18 cellular contexts compared by ENCODE assay signal in the genomic region with DNA sequence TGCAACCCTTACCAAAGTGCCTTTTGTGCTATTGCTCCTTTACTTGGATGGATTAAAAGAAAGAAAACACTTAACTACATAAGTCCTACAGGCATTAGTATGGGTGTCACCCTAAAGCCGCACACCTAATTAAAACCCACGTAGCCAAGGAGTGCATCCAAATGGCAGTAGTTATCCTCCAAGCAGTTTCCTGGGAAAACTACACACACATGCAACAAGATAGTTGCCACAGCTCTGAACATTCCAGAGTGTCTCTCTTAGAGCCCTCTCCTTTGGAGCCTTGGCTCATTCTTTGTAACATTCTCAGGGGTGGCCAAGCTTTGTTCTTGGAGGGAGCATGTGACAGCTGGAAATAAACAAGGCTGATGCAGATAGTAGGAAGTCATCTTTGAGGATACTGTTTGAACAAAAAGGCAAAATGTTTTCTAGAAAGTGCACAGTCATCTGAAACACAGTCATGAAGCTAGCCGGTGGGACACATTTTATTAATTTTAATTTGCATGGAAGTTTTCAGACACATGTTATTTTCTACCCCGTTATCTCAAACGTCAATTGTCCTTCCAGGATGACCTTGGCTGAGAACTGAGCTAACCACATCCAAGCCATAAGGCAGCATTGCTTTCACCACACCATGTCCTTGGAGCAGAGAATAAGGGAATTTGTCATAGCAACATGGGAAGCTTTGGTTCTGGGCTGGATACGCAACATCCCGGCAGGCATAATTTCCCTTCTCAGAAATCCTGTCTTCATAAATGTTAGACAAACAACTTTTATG. TPM values are rescaled to one million over a fixed set of nuclear protein-coding genes. Genes with fewer than 3 reads are reported as not detected.
A peak's percentile ranks its signal among the peaks of the same experiment; 100 is the strongest.
DNase-seq lines count a peak whose midpoint lies in the region; ATAC-seq and TF ChIP-seq lines count a peak whose summit lies in the region.
"Had no signal": no experiment of that assay in that cellular context is flagged by ENCODE, and none has a peak within 500 bp of the region (broad histone marks: within the 10 kb centered on the region; RNA-seq: fewer than 3 reads in every experiment).

No MANE protein-coding gene starts in this region.

- H3K4me3 ChIP-seq in ACC112 (ENCODE audit: low read depth, low read length): no peak overlapping the region
- H3K4me3 ChIP-seq in right atrium auricular region: no peak overlapping the region
- H3K4me3 ChIP-seq in ovary: no peak overlapping the region

- H3K4me1 ChIP-seq in ACC112 (ENCODE audit: control insufficient read depth, insufficient read depth, low read length, unreplicated experiment) (peaks cover 36% of the 10 kb centered on the region), right atrium auricular region (peaks cover 0 to 15% of the 10 kb centered on the region in 2 donors), ovary (ENCODE audit: insufficient read depth) (peaks cover 2% of the 10 kb centered on the region)
- H3K4me1 ChIP-seq: Caco-2 had no signal

- intact Hi-C loops in ovary (cut with DNase I): no loop called here

- DNase-seq in amniotic epithelial cell (ENCODE audit: low read depth) (peak; percentile 95), right atrium auricular region (ENCODE audit: low spot score) (peak; percentile 70), ovary (peak in 3 of 5 donors; percentile 16 to 66 (median 25)), DMS 273 (lab: John Stamatoyannopoulos, UW; ENCODE audit: unreplicated experiment) (no peak), NCI-H2081 treated with DMSO at 0.1 percent for 48 hours (lab: John Stamatoyannopoulos, UW) (no peak), NCI-H2107 (lab: John Stamatoyannopoulos, UW) (no peak)
- DNase-seq: activated CD4-positive, alpha-beta T cell treated with anti-CD3 and anti-CD28 coated beads, Interleukin-2, amount 10 ng/mL, durations not matched to agents 24 days and 14 days; activated T-cell treated with anti-CD3 and anti-CD28 coated beads, Interleukin-2, amount 50 U/mL, for 4 hours; amygdala; Caco-2; dermis blood vessel endothelial cell; posterior cingulate gyrus; SHP77; stimulated activated CD4-positive, alpha-beta T cell treated with anti-CD3 and anti-CD28 coated beads, Interleukin-1b, Interleukin-23, amount 100 ng/mL, for 48 hours; T-helper 9 cell had no signal

- H3K27ac ChIP-seq in ACC112 (ENCODE audit: low read depth, low read length) (peak overlapping the region; percentile 98; the same call in 1 of the 2 replicates), right atrium auricular region (peak overlapping the region in 1 of 2 donors; percentile 46), ovary (peak overlapping the region in 1 of 2 donors; percentile 8)

- TF ChIP-seq EP300 in ovary (IDR thresholded peaks at IDR 0.05): no peak

- TF ChIP-seq POLR2A in ovary (IDR thresholded peaks at IDR 0.05): no peak

- WGBS in ovary, 3 donors: 7 to 29% (median 9%) methylated on average over 7 of the region's 7 CpGs

- no peaks in the 10 kb centered on the region for H3K9me3 ChIP-seq in right atrium auricular region
- no peaks in the 10 kb centered on the region for H3K9me3 ChIP-seq in ovary
- H3K9me3 ChIP-seq: Caco-2 had no signal

- H3K27me3 ChIP-seq in ACC112 (ENCODE audit: insufficient read depth, low read length) (no peaks in the 10 kb centered on the region), right atrium auricular region (no peaks in the 10 kb centered on the region), ovary (no peaks in the 10 kb centered on the region)

- no peak for ATAC-seq in HG03460 (IDR thresholded peaks at IDR 0.05; ENCODE audit: unreplicated experiment)
- ATAC-seq: activated T-cell treated with anti-CD3 and anti-CD28 coated beads, Interleukin-2, amount 50 U/mL, for 4 hours; esophagus mucosa had no signal

- H3K36me3 ChIP-seq in ACC112 (ENCODE audit: insufficient read depth, low read length) (no peaks in the 10 kb centered on the region), right atrium auricular region (no peaks in the 10 kb centered on the region), ovary (no peaks in the 10 kb centered on the region)

- no peak overlapping the region for H2AFZ ChIP-seq in ACC112 (ENCODE audit: low read length, unreplicated experiment)

- no peaks in the 10 kb centered on the region for H3K79me2 ChIP-seq in ACC112 (ENCODE audit: control insufficient read depth, insufficient read depth, low read length, unreplicated experiment)

- no peak for TF ChIP-seq CTCF in right atrium auricular region (IDR thresholded peaks at IDR 0.05)
- no peak for TF ChIP-seq CTCF in ovary (IDR thresholded peaks at IDR 0.05)

RNA-seq across cellular contexts. Expression of a gene that starts 51.4 kb away (rescaled TPM):
- total RNA-seq in right atrium auricular region (1 to 10 TPM in 1 of 2 donors, under 1 TPM in 1; 0.33 to 1.3 TPM), ovary (1 to 10 TPM in 1 of 7 donors, under 1 TPM in 5, not detected in 1; 0.20 to 1.1 (median 0.35) TPM)
- under 1 TPM; 0.31 to 0.63 TPM for polyA plus RNA-seq in ovary
- total RNA-seq: Caco-2 had no signal

Comparison
In these comparisons a context has a peak if more than half of its experiments do, and no peak if none do; other contexts are left out.
1. DNase-seq: peak in amniotic epithelial cell (single experiment), right atrium auricular region (single experiment) and ovary (3 of 5); none in DMS 273 (single experiment), NCI-H2081 treated with DMSO at 0.1 percent for 48 hours (single experiment) and NCI-H2107 (single experiment).